ENCODE assay signal across 8 cellular contexts in the genomic region with DNA sequence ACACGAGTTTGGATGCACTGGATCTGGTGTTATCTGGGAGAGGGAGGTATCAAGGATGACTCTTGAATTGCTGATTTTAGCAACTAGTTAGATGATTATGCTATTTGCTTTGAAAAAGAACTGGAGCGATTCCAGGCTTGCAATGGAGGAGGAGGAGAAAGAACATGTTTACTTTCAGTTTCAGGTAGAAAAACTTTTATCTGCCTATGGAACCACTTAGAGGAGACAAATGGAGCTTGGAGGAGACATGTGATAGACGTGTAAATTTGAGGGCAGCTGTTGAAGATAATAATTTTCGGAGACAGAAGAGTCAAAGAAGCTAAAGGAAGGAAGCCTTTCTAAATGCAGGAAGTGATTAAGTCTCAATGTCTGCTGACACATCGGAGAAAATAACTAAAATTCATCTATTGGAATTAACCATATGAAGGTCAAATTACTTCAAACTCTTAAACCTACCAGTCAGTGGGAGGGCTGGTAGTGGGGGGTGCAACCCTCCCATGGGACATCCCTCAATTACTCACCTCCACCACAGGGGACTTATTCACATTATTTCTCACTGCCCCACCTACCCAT. TPM values are rescaled to one million over a fixed set of nuclear protein-coding genes. Genes with fewer than 3 reads are reported as not detected.
DNase-seq lines count a peak whose midpoint lies in the region; FAIRE-seq and TF ChIP-seq lines count a peak whose summit lies in the region.

No MANE protein-coding gene starts in this region.

- H3K27me3 Mint-ChIP-seq in neural progenitor cell (ENCODE audit: insufficient read depth, low read depth) = no peaks in the 10 kb centered on the region

- dilution Hi-C loops in endothelial cell of umbilical vein (cut with MboI; ENCODE audit: extremely low pct_ligation_motif_present, low sequenced_read_pairs) = no loop called here

- CTCF ChIA-PET in endothelial cell of umbilical vein (lab: Charles Lee) = interaction anchor here (0.9 to 2.0 kb wide), 5 partner anchors 19 to 780 kb away, joined by 3 to 8 read pairs (median 5); partner anchors contain the start of gene GNAI1

- no peaks in the 10 kb centered on the region for H3K79me2 ChIP-seq in endothelial cell of umbilical vein (ENCODE audit: control insufficient read depth, insufficient read depth, low read length)
- no peaks in the 10 kb centered on the region for H3K79me2 ChIP-seq in neural progenitor cell (ENCODE audit: low read depth)

- H3K9me3 Mint-ChIP-seq in neural progenitor cell = no peaks in the 10 kb centered on the region

- H3K4me1 Mint-ChIP-seq in neural progenitor cell = no peaks in the 10 kb centered on the region

- H3K36me3 ChIP-seq in endothelial cell of umbilical vein (ENCODE audit: control insufficient read depth in 2 of 2, extremely low read depth in 1 of 2, insufficient read depth in 2 of 2, low read length in 2 of 2) (no peaks in the 10 kb centered on the region), neural progenitor cell (no peaks in the 10 kb centered on the region)

- H3K27me3 ChIP-seq in endothelial cell of umbilical vein (ENCODE audit: control insufficient read depth in 2 of 2, insufficient read depth in 2 of 2, low read length in 2 of 2) (no peaks in the 10 kb centered on the region), neural progenitor cell (no peaks in the 10 kb centered on the region)

- H3K27ac ChIP-seq in endothelial cell of umbilical vein (ENCODE audit: insufficient read depth, low read depth, low read length) (no peak overlapping the region), neural progenitor cell (no peak overlapping the region)

- no peaks in the 10 kb centered on the region for H3K36me3 Mint-ChIP-seq in neural progenitor cell

- H3K4me3 ChIP-seq in endothelial cell of umbilical vein (replicated peaks in 1 of 3; ENCODE audit: insufficient read depth in 1 of 3, low read depth in 1 of 3, low read length in 3 of 3) = peak overlapping the region; percentile 21 to 58 (median 29)
- H3K4me3 ChIP-seq in skeletal muscle cell (ENCODE audit: low read depth, low read length) = peak overlapping the region; percentile 12
- no peak overlapping the region for H3K4me3 ChIP-seq in neural progenitor cell

- peak overlapping the region; percentile 88 for H3K4me2 ChIP-seq in endothelial cell of umbilical vein (ENCODE audit: insufficient read depth, low read length)
- H3K4me2 ChIP-seq in neural progenitor cell = no peak overlapping the region

- no peak overlapping the region for H3K27ac Mint-ChIP-seq in neural progenitor cell

- H3K4me1 ChIP-seq in endothelial cell of umbilical vein (ENCODE audit: control insufficient read depth, extremely low read depth, insufficient read depth, low read length) (peaks cover 17% of the 10 kb centered on the region), neural progenitor cell (no peaks in the 10 kb centered on the region)

- no peak for TF ChIP-seq POLR2A in endothelial cell of umbilical vein (IDR thresholded peaks at IDR 0.05; ENCODE audit: low read depth, low read length)

- H3K4me3 Mint-ChIP-seq in neural progenitor cell = no peak overlapping the region

- no TSS peak for BruUV-seq in endothelial cell of umbilical vein (replicated peaks; lab: Mats Ljungman, UMichigan)

- DNase-seq in NCI-H2029 (lab: John Stamatoyannopoulos, UW) (peak; percentile 11), NCI-H2029 treated with DMSO at 0.1 percent for 48 hours (lab: John Stamatoyannopoulos, UW) (no peak), RPMI7951 (ENCODE audit: low read depth) (peak; percentile 6), endothelial cell of umbilical vein (ENCODE audit: low read depth, low spot score) (peak; percentile 48), skeletal muscle cell (ENCODE audit: low read depth) (no peak), neural progenitor cell (ENCODE audit: low spot score) (no peak), HK-2 (ENCODE audit: unreplicated experiment) (no peak), activated gamma-delta T cell (lab: John Stamatoyannopoulos, UW) (no peak)

- H3K9me3 ChIP-seq in endothelial cell of umbilical vein (replicated peaks; ENCODE audit: control insufficient read depth, insufficient read depth, low read length) = no peaks in the 10 kb centered on the region
- no peaks in the 10 kb centered on the region for H3K9me3 ChIP-seq in neural progenitor cell (ENCODE audit: low read depth)

- H3K9ac ChIP-seq in endothelial cell of umbilical vein (replicated peaks; ENCODE audit: extremely low read depth, insufficient read depth, low read length) = no peak overlapping the region
- no peak overlapping the region for H3K9ac ChIP-seq in neural progenitor cell

- no peak for TF ChIP-seq CTCF in endothelial cell of umbilical vein (IDR thresholded peaks at IDR 0.05; ENCODE audit: extremely low read depth in 1 of 2, insufficient read depth in 1 of 2, low read depth in 1 of 2, low read length in 2 of 2)
- TF ChIP-seq CTCF in neural progenitor cell (IDR thresholded peaks at IDR 0.05) = no peak

- H4K20me1 ChIP-seq in endothelial cell of umbilical vein (replicated peaks; ENCODE audit: control insufficient read depth, extremely low read depth, insufficient read depth, low read length) (no peaks in the 10 kb centered on the region), neural progenitor cell (ENCODE audit: low read depth) (no peaks in the 10 kb centered on the region)

- peak; percentile 69 for FAIRE-seq in endothelial cell of umbilical vein (lab: Jason Lieb, UNC)

- POLR2A ChIA-PET in endothelial cell of umbilical vein (lab: Charles Lee) = no interaction called here

- intact Hi-C loops in endothelial cell of umbilical vein (cut with micrococcal nuclease) = no loop called here

- H3F3A ChIP-seq in neural progenitor cell (ENCODE audit: low read depth) = no peaks in the 10 kb centered on the region

- H2AFZ ChIP-seq in endothelial cell of umbilical vein (ENCODE audit: low read depth, low read length) (peak overlapping the region; percentile 65), neural progenitor cell (replicated peaks) (no peak overlapping the region)

- H3K9me1 ChIP-seq in endothelial cell of umbilical vein (replicated peaks; ENCODE audit: control insufficient read depth, extremely low read depth, insufficient read depth, low read length) = no peaks in the 10 kb centered on the region

TF ChIP-seq in endothelial cell of umbilical vein, 7 proteins besides CTCF, POLR2A, EP300 and RAD21:
- TF ChIP-seq EZH2 (IDR thresholded peaks at IDR 0.05; ENCODE audit: borderline replicate concordance, low read depth, low read length, severe bottlenecking) (no peak), JUN (IDR thresholded peaks at IDR 0.05; ENCODE audit: borderline replicate concordance, insufficient read depth, insufficient read length, low read depth) (peak; percentile 6), MYC (IDR thresholded peaks at IDR 0.05; ENCODE audit: low read depth, low read length) (no peak), POLR2AphosphoS5 (IDR thresholded peaks at IDR 0.05; ENCODE audit: insufficient read depth, low read depth, low read length) (no peak), GATA2 (IDR thresholded peaks at IDR 0.05; ENCODE audit: insufficient read depth, insufficient read length, low read depth, low read length) (peak; percentile 23), FOS (IDR thresholded peaks at IDR 0.05; ENCODE audit: borderline replicate concordance, insufficient read depth, low read length) (peak; percentile 60)
- TF ChIP-seq, protein P1, sequence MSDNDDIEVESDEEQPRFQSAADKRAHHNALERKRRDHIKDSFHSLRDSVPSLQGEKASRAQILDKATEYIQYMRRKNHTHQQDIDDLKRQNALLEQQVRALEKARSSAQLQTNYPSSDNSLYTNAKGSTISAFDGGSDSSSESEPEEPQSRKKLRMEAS (IDR thresholded peaks at IDR 0.05; ENCODE audit: insufficient read depth, insufficient read length) = no peak

RNA-seq across cellular contexts. Expression of gene GNAI1, which starts 56.4 kb away (rescaled TPM):
- 2.8 and 5.0 TPM in 2 replicates for total RNA-seq in RPMI7951 (2014; rRNA removed; shearing (Covaris generic))
- total RNA-seq in endothelial cell of umbilical vein = 15.0 and 19.7 TPM in 2 replicates
- 6.1 and 7.5 TPM in 2 replicates for polyA plus RNA-seq in endothelial cell of umbilical vein
- 9.3 and 10.0 TPM in 2 replicates for polyA plus RNA-seq in endothelial cell of umbilical vein (2011; cell fraction: cytosol; rRNA removed)
- polyA plus RNA-seq in endothelial cell of umbilical vein (2011; cell fraction: nucleus; rRNA removed) = 6.7 and 11.3 TPM in 2 replicates
- 25.7 and 30.0 TPM in 2 replicates for polyA plus RNA-seq in endothelial cell of umbilical vein (2012)
- 13.0 and 15.7 TPM in 2 replicates for polyA minus RNA-seq in endothelial cell of umbilical vein
- 18.3 TPM for polyA minus RNA-seq in endothelial cell of umbilical vein (2011; cell fraction: cytosol; rRNA and poly(A)+ RNA removed)
- polyA minus RNA-seq in endothelial cell of umbilical vein (2011; cell fraction: nucleus; rRNA and poly(A)+ RNA removed) = 17.9 and 21.5 TPM in 2 replicates
- 56.9 and 91.3 TPM in 2 replicates for total RNA-seq in neural progenitor cell (ENCODE audit: low replicate concordance)

Comparison
In these comparisons a context has a peak if more than half of its experiments do, and no peak if none do; other contexts are left out.
1. DNase-seq: peak in NCI-H2029 (single experiment), RPMI7951 (single experiment) and endothelial cell of umbilical vein (single experiment); none in NCI-H2029 treated with DMSO at 0.1 percent for 48 hours (single experiment), skeletal muscle cell (single experiment), neural progenitor cell (single experiment), HK-2 (single experiment) and activated gamma-delta T cell (single experiment).